In genomic region chr2:119723784-119724467, GRCh38 we compare ENCODE assay signal across 1 cellular context.
TF ChIP-seq lines count a peak whose summit lies in the region.

No MANE protein-coding gene starts in this region.

TF ChIP-seq in HepG2, 621 proteins besides CTCF, POLR2A, EP300 and RAD21 (continued from another document and continues in another):
- TF ChIP-seq ETS1 (CRISPR knock-in tag; IDR thresholded peaks at IDR 0.05) (no peak), ZNF256 (CRISPR knock-in tag; conservative IDR thresholded peaks at IDR 0.05) (no peak), SMAD3 (CRISPR knock-in tag; IDR thresholded peaks at IDR 0.05) (no peak), IKZF5 (CRISPR knock-in tag; IDR thresholded peaks at IDR 0.05) (no peak), ZSCAN25 (CRISPR knock-in tag; IDR thresholded peaks at IDR 0.05) (peak; percentile 44; the same call in 1 of the 2 replicates), MXI1 (IDR thresholded peaks at IDR 0.05; ENCODE audit: borderline replicate concordance, low read depth, low read length) (no peak), SIN3B (IDR thresholded peaks at IDR 0.05; ENCODE audit: low read length) (no peak), ZNF362 (CRISPR knock-in tag; IDR thresholded peaks at IDR 0.05; ENCODE audit: borderline replicate concordance) (no peak), ZFP36L2 (CRISPR knock-in tag; IDR thresholded peaks at IDR 0.05) (no peak), RFXAP (CRISPR knock-in tag; IDR thresholded peaks at IDR 0.05; ENCODE audit: borderline replicate concordance) (0 out of 2 replicates have a peak, but pooled peaks have one; percentile 25), CAMTA2 (CRISPR knock-in tag; IDR thresholded peaks at IDR 0.05; ENCODE audit: borderline replicate concordance) (no peak), MYC (CRISPR knock-in tag; IDR thresholded peaks at IDR 0.05; ENCODE audit: borderline replicate concordance) (no peak), ZFP90 (CRISPR knock-in tag; IDR thresholded peaks at IDR 0.05; ENCODE audit: borderline replicate concordance) (no peak), NR3C1 (CRISPR knock-in tag; IDR thresholded peaks at IDR 0.05) (no peak), RXRB (CRISPR knock-in tag; IDR thresholded peaks at IDR 0.05; ENCODE audit: borderline replicate concordance) (no peak), PBX2 (CRISPR knock-in tag; IDR thresholded peaks at IDR 0.05) (no peak), IRX3 (CRISPR knock-in tag; IDR thresholded peaks at IDR 0.05; ENCODE audit: borderline replicate concordance, low read depth) (no peak), SNAI1 (CRISPR knock-in tag; IDR thresholded peaks at IDR 0.05; ENCODE audit: borderline replicate concordance) (no peak), U2AF2 (IDR thresholded peaks at IDR 0.05; ENCODE audit: low read depth, low read length) (no peak), MIXL1 (CRISPR knock-in tag; IDR thresholded peaks at IDR 0.05) (no peak), SIN3A (IDR thresholded peaks at IDR 0.05; ENCODE audit: borderline replicate concordance, low read depth, low read length) (no peak), CEBPB (IDR thresholded peaks at IDR 0.05; ENCODE audit: borderline replicate concordance, low read depth, low read length) (no peak), HMGXB4 (CRISPR knock-in tag; IDR thresholded peaks at IDR 0.05; ENCODE audit: borderline replicate concordance in 1 of 2, low read depth in 1 of 2) (no peak; a peak in 1 of 4 replicates), MAFG (CRISPR knock-in tag; IDR thresholded peaks at IDR 0.05) (no peak), ZNF136 (CRISPR knock-in tag; IDR thresholded peaks at IDR 0.05; ENCODE audit: low read depth) (0 out of 2 replicates have a peak, but pooled peaks have one; percentile 42), ZFP62 (CRISPR knock-in tag; IDR thresholded peaks at IDR 0.05) (no peak), FLYWCH1 (CRISPR knock-in tag; IDR thresholded peaks at IDR 0.05) (no peak), SNAPC4 (CRISPR knock-in tag; IDR thresholded peaks at IDR 0.05) (no peak), DNMT1 (CRISPR knock-in tag; IDR thresholded peaks at IDR 0.05) (no peak), TCF12 (IDR thresholded peaks at IDR 0.05) (no peak), TCF12 (CRISPR knock-in tag; IDR thresholded peaks at IDR 0.05) (no peak), CENPX (CRISPR knock-in tag; IDR thresholded peaks at IDR 0.05) (no peak), SPEN (CRISPR knock-in tag; IDR thresholded peaks at IDR 0.05; ENCODE audit: low read depth) (0 out of 2 replicates have a peak, but pooled peaks have one; percentile 16), PBX3 (CRISPR knock-in tag; IDR thresholded peaks at IDR 0.05; ENCODE audit: borderline replicate concordance) (no peak), NR2F1 (CRISPR knock-in tag; IDR thresholded peaks at IDR 0.05) (peak; percentile 56 to 59; a peak in 2 of 4 replicates), ZNF318 (CRISPR knock-in tag; IDR thresholded peaks at IDR 0.05) (no peak), KAT2B (IDR thresholded peaks at IDR 0.05; ENCODE audit: borderline replicate concordance, low read depth, low read length) (no peak), HINFP (CRISPR knock-in tag; IDR thresholded peaks at IDR 0.05; ENCODE audit: low read depth) (no peak)
